Comparison of ENCODE assay signal across 20 cellular contexts in the genomic region with DNA sequence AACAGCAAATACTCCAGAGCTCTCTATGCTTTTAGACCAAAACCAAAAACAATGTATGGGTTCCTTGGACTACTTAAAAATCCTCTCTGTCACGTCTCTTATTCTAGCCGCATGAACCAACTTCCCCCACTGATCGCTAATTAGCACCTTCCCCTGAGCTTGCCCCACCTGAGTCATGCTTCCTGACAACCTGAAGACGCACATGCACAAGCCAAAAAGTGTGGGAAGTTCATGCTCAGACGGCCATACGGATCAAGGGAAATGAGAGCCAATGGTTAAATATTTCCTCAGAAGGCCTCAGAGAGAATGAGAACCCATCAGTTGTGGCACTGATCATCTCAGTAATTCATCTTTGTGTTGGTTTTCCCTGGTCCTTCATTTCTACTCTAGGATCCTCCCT.
"Had no signal": no experiment of that assay in that cellular context is flagged by ENCODE, and none has a peak within 500 bp of the region (broad histone marks: within the 10 kb centered on the region; RNA-seq: fewer than 3 reads in every experiment).

No MANE protein-coding gene starts in this region.

- H3K4me1 ChIP-seq: body of pancreas, left ventricle myocardium inferior had no signal

- H3K36me3 Mint-ChIP-seq: activated CD4-positive, alpha-beta memory T cell treated with anti-CD3 and anti-CD28 coated beads for 36 hours; activated naive CD8-positive, alpha-beta T cell; naive B cell had no signal

- H3K27ac ChIP-seq: body of pancreas, left ventricle myocardium inferior, ovary had no signal

- H3K27me3 ChIP-seq: body of pancreas, ovary had no signal

- H3K36me3 ChIP-seq: left ventricle myocardium inferior, ovary had no signal

- H3K27me3 Mint-ChIP-seq: activated B cell treated with CpG ODN at 0.5 μM for 24 hours; activated CD4-positive, alpha-beta memory T cell treated with anti-CD3 and anti-CD28 coated beads for 36 hours; effector memory CD8-positive, alpha-beta T cell; naive B cell had no signal

- H3K4me3 Mint-ChIP-seq: activated B cell treated with CpG ODN at 0.5 μM for 24 hours; activated CD4-positive, alpha-beta memory T cell treated with anti-CD3 and anti-CD28 coated beads for 36 hours; activated naive CD8-positive, alpha-beta T cell; activated T-helper 1 cell treated with anti-CD3 and anti-CD28 coated beads, Interleukin-12 subunit alpha, Interleukin-12 subunit beta, Interleukin-2, Interleukin-4 antibody, amounts not matched to agents 30 ng/mL and 10 ng/mL and 1 ng/mL, durations not matched to agents 14 hours and 24 hours and 36 hours; effector memory CD8-positive, alpha-beta T cell; naive B cell had no signal

- H3K4me1 Mint-ChIP-seq: activated B cell treated with CpG ODN at 0.5 μM for 24 hours, naive B cell had no signal

- H3K27ac Mint-ChIP-seq: activated B cell treated with CpG ODN at 0.5 μM for 24 hours; activated CD4-positive, alpha-beta memory T cell treated with anti-CD3 and anti-CD28 coated beads for 36 hours; activated naive CD8-positive, alpha-beta T cell; activated T-helper 1 cell treated with anti-CD3 and anti-CD28 coated beads, Interleukin-12 subunit alpha, Interleukin-12 subunit beta, Interleukin-2, Interleukin-4 antibody, amounts not matched to agents 30 ng/mL and 10 ng/mL and 1 ng/mL, durations not matched to agents 14 hours and 24 hours and 36 hours; effector memory CD8-positive, alpha-beta T cell; naive B cell had no signal

- ATAC-seq: body of pancreas; effector memory CD8-positive, alpha-beta T cell; mucosa of descending colon had no signal

- H3K9me3 Mint-ChIP-seq: activated B cell treated with CpG ODN at 0.5 μM for 24 hours; activated T-helper 1 cell treated with anti-CD3 and anti-CD28 coated beads, Interleukin-12 subunit alpha, Interleukin-12 subunit beta, Interleukin-2, Interleukin-4 antibody, amounts not matched to agents 30 ng/mL and 10 ng/mL and 1 ng/mL, durations not matched to agents 14 hours and 24 hours and 36 hours; effector memory CD8-positive, alpha-beta T cell had no signal

- H3K9me3 ChIP-seq: body of pancreas, left ventricle myocardium inferior, mucosa of descending colon, ovary had no signal

- H3K4me3 ChIP-seq: body of pancreas, left ventricle myocardium inferior, mucosa of descending colon, ovary had no signal

- DNase-seq: activated B cell treated with CpG ODN at 0.5 μM for 24 hours; activated CD4-positive, alpha-beta memory T cell treated with anti-CD3 and anti-CD28 coated beads for 36 hours; activated CD4-positive, alpha-beta T cell treated with anti-CD3 and anti-CD28 coated beads for 4 hours; activated gamma-delta T cell treated with Interleukin-2 at 50 U/mL for 16 hours; activated T-cell treated with anti-CD3 and anti-CD28 coated beads for 4 hours; body of pancreas; effector memory CD8-positive, alpha-beta T cell; foreskin melanocyte; head of caudate nucleus; left ventricle myocardium inferior; mucosa of descending colon; naive B cell; ovary; retina; stimulated activated CD4-positive, alpha-beta T cell treated with anti-CD3 and anti-CD28 coated beads, Interleukin-12 subunit alpha, Interleukin-12 subunit beta, amount 100 ng/mL, for 4 hours; stimulated activated CD4-positive, alpha-beta T cell treated with anti-CD3 and anti-CD28 coated beads, Interleukin-1b, Interleukin-23, amount 100 ng/mL, for 48 hours; stimulated activated CD8-positive, alpha-beta memory T cell treated with anti-CD3 and anti-CD28 coated beads, Interleukin-4, amount 100 ng/mL, for 48 hours; stimulated activated naive CD4-positive, alpha-beta T cell had no signal
